9 cellular contexts compared by ENCODE assay signal in genomic region chr6:132830236-132830799, GRCh38. TPM values are rescaled to one million over a fixed set of nuclear protein-coding genes. Genes with fewer than 3 reads are reported as not detected.
DNase-seq lines count a peak whose midpoint lies in the region; ATAC-seq and TF ChIP-seq lines count a peak whose summit lies in the region.
"Had no signal": no experiment of that assay in that cellular context is flagged by ENCODE, and none has a peak within 500 bp of the region (broad histone marks: within the 10 kb centered on the region; RNA-seq: fewer than 3 reads in every experiment).

No MANE protein-coding gene starts in this region.

- WGBS in right lobe of liver (ENCODE audit: insufficient coverage, low coverage, low lambda C conversion rate, missing lambda C conversion rate): 35% methylated on average over 3 of the region's 3 CpGs

- no peaks in the 10 kb centered on the region for H3K36me3 ChIP-seq in right lobe of liver

- no peak for TF ChIP-seq POLR2A in right lobe of liver (IDR thresholded peaks at IDR 0.05)

- peak; percentile 37 for TF ChIP-seq CTCF in GM10248 (IDR thresholded peaks at IDR 0.05; ENCODE audit: control extremely low read depth, extremely low read depth, low read depth, missing control alignments)
- 0 out of 2 replicates have a peak, but pooled peaks have one; percentile 28 for TF ChIP-seq CTCF in WI38 (IDR thresholded peaks at IDR 0.05; ENCODE audit: low read depth, low read length)
- TF ChIP-seq CTCF in right lobe of liver (IDR thresholded peaks at IDR 0.05): peak; percentile 24 to 49 (median 45)

- no peaks in the 10 kb centered on the region for H3K27me3 ChIP-seq in right lobe of liver

- H3K4me3 ChIP-seq in WI38 (ENCODE audit: low read depth, low read length) (no peak overlapping the region), right lobe of liver (no peak overlapping the region)

- H3K9me3 ChIP-seq in right lobe of liver: no peaks in the 10 kb centered on the region

- CTCF ChIA-PET in GM10248 (lab: Yijun Ruan, JAX): interaction anchor here (1.0 to 1.5 kb wide), 8 partner anchors 9 to 722 kb away, joined by 3 to 13 read pairs (median 3); no protein-coding TSS in a partner anchor

- POLR2A ChIA-PET in GM10248 (lab: Yijun Ruan, JAX): no interaction called here

- H3K4me1 ChIP-seq in right lobe of liver: no peaks in the 10 kb centered on the region

- DNase-seq in GM10248 (ENCODE audit: extremely low spot score) (no peak), NCI-H1048 (lab: John Stamatoyannopoulos, UW) (peak; percentile 7), right lobe of liver (no peak)
- DNase-seq: left cardiac atrium had no signal

- intact Hi-C loops in right lobe of liver (cut with DNase I): no loop called here

- H3K27ac ChIP-seq in right lobe of liver: no peak overlapping the region

- ATAC-seq in right lobe of liver (peak; percentile 43 to 81 (median 54)), GM21526 (IDR thresholded peaks at IDR 0.05; ENCODE audit: low FRiP score, unreplicated experiment) (no peak), GM21515 (IDR thresholded peaks at IDR 0.05; ENCODE audit: unreplicated experiment) (no peak), GM19463 (IDR thresholded peaks at IDR 0.05; ENCODE audit: unreplicated experiment) (no peak), HG03280 (IDR thresholded peaks at IDR 0.05; ENCODE audit: unreplicated experiment) (no peak)

RNA-seq across cellular contexts. Expression of gene RPS12, which starts 15.9 kb away (rescaled TPM):
- total RNA-seq in right lobe of liver: 100 to 1,000 TPM; 345 to 448 (median 375) TPM

RNA-seq across cellular contexts. Expression of gene SLC18B1, which starts 31.9 kb away (rescaled TPM):
- total RNA-seq in right lobe of liver: 1 to 10 TPM; 2.9 to 6.1 (median 4.2) TPM

Comparison
In these comparisons a context has a peak if more than half of its experiments do, and no peak if none do; other contexts are left out.
1. ATAC-seq: peak in right lobe of liver (4 of 4); none in GM21526 (single experiment), GM21515 (single experiment), GM19463 (single experiment) and HG03280 (single experiment).
2. Peak in every context shown above with its lines, with median percentiles within 50 percentile points of each other: CTCF ChIP-seq.